1 cellular context compared by ENCODE assay signal in the genomic region with DNA sequence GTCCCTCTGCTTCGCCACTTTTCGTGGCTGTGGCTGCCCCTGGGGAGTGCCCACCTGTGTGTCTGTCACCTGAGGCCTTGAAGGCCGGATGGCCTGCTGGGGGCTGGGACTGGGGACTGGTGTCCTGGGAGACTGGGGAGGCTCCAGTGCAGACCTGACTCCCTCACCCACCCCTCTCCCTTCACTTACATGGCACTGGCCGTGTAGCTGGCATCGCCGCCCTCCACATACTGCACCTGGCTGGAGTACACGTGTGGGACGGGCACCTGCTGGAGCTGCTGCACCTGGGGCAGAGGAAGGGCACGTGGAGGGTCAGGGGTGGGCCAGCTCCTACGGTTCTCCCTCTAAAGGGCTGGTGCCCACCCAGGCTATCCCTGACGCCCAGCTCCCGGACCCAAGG.
TF ChIP-seq lines count a peak whose summit lies in the region.

No MANE protein-coding gene starts in this region.

TF ChIP-seq in H1, 55 proteins besides CTCF, POLR2A, EP300 and RAD21:
- TF ChIP-seq CTBP2 (IDR thresholded peaks at IDR 0.05; ENCODE audit: borderline replicate concordance, insufficient read depth, insufficient read length, low read length) = no peak
- TF ChIP-seq, protein P1, sequence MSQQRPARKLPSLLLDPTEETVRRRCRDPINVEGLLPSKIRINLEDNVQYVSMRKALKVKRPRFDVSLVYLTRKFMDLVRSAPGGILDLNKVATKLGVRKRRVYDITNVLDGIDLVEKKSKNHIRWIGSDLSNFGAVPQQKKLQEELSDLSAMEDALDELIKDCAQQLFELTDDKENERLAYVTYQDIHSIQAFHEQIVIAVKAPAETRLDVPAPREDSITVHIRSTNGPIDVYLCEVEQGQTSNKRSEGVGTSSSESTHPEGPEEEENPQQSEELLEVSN (IDR thresholded peaks at IDR 0.05) = no peak
- TF ChIP-seq SP4 (IDR thresholded peaks at IDR 0.05; ENCODE audit: low read length) = no peak
- no peak for TF ChIP-seq CEBPB (IDR thresholded peaks at IDR 0.05; ENCODE audit: low read depth, low read length)
- TF ChIP-seq YY1 (IDR thresholded peaks at IDR 0.05; ENCODE audit: low read depth, low read length) = no peak
- TF ChIP-seq ASH2L (IDR thresholded peaks at IDR 0.05; ENCODE audit: low read length) = no peak
- TF ChIP-seq TAF1 (IDR thresholded peaks at IDR 0.05; ENCODE audit: low read depth, low read length) = no peak
- TF ChIP-seq ZNF274 (IDR thresholded peaks at IDR 0.05; ENCODE audit: borderline replicate concordance, extremely low read depth, low read length) = no peak
- TF ChIP-seq HDAC6 (IDR thresholded peaks at IDR 0.05; ENCODE audit: low read depth, low read length) = no peak
- TF ChIP-seq BACH1 (IDR thresholded peaks at IDR 0.05; ENCODE audit: low read length) = no peak
- TF ChIP-seq, protein P2, sequence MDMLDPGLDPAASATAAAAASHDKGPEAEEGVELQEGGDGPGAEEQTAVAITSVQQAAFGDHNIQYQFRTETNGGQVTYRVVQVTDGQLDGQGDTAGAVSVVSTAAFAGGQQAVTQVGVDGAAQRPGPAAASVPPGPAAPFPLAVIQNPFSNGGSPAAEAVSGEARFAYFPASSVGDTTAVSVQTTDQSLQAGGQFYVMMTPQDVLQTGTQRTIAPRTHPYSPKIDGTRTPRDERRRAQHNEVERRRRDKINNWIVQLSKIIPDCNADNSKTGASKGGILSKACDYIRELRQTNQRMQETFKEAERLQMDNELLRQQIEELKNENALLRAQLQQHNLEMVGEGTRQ (IDR thresholded peaks at IDR 0.05; ENCODE audit: low read length) = no peak
- no peak for TF ChIP-seq BRCA1 (IDR thresholded peaks at IDR 0.05; ENCODE audit: low read depth, low read length)
- no peak for TF ChIP-seq HDAC2 (IDR thresholded peaks at IDR 0.05; ENCODE audit: borderline replicate concordance in 1 of 2, low read depth in 2 of 2, low read length in 2 of 2)
- TF ChIP-seq FOSL1 (IDR thresholded peaks at IDR 0.05; ENCODE audit: insufficient read depth, low read depth, low read length) = no peak
- TF ChIP-seq CREB1 (IDR thresholded peaks at IDR 0.05) = no peak
- TF ChIP-seq RNF2 (IDR thresholded peaks at IDR 0.05; ENCODE audit: borderline replicate concordance, low read depth, low read length, missing control alignments, poor library complexity, severe bottlenecking) = no peak
- TF ChIP-seq NANOG (IDR thresholded peaks at IDR 0.05; ENCODE audit: insufficient read depth, low read depth, low read length, poor library complexity, severe bottlenecking) = no peak
- TF ChIP-seq TCF12 (IDR thresholded peaks at IDR 0.05; ENCODE audit: low read depth, low read length) = no peak
TF ChIP-seq in H1: peak in this region for 0.
